ENCODE assay signal across 17 cellular contexts in genomic region chr16:10850478-10850850, GRCh38. TPM values are rescaled to one million over a fixed set of nuclear protein-coding genes. Genes with fewer than 3 reads are reported as not detected.
DNase-seq lines count a peak whose midpoint lies in the region; ATAC-seq and TF ChIP-seq lines count a peak whose summit lies in the region.
"Had no signal": no experiment of that assay in that cellular context is flagged by ENCODE, and none has a peak within 500 bp of the region (broad histone marks: within the 10 kb centered on the region; RNA-seq: fewer than 3 reads in every experiment).

No MANE protein-coding gene starts in this region.

- no peaks in the 10 kb centered on the region for H3K27me3 ChIP-seq in PC-9 (ENCODE audit: insufficient read depth, low read depth)
- H3K27me3 ChIP-seq in Peyer's patch: no peaks in the 10 kb centered on the region

- peaks cover 13% of the 10 kb centered on the region for H3K4me1 ChIP-seq in PC-9 (replicated peaks; ENCODE audit: insufficient read depth)
- H3K4me1 ChIP-seq in Peyer's patch: no peaks in the 10 kb centered on the region

- POLR2A ChIA-PET in PC-9 (lab: Charles Lee; ENCODE audit: unreplicated experiment): no interaction called here

- BruUV-seq in PC-9 (replicated peaks; lab: Mats Ljungman, UMichigan): no TSS peak

- H3K4me3 ChIP-seq in PC-9 (no peak overlapping the region), Peyer's patch (no peak overlapping the region)

- no peaks in the 10 kb centered on the region for H3K9me2 ChIP-seq in PC-9 (ENCODE audit: insufficient read depth)

- intact Hi-C loops in PC-9 (cut with micrococcal nuclease; ENCODE audit: unreplicated experiment): no loop called here

- no peaks in the 10 kb centered on the region for H3K79me2 ChIP-seq in PC-9 (ENCODE audit: low read depth)

- no peaks in the 10 kb centered on the region for H3K36me3 ChIP-seq in PC-9 (ENCODE audit: low read depth)
- H3K36me3 ChIP-seq in Peyer's patch: no peaks in the 10 kb centered on the region

- H3K4me2 ChIP-seq in PC-9: no peak overlapping the region

- ATAC-seq in GM21737 (IDR thresholded peaks at IDR 0.05; ENCODE audit: unreplicated experiment): no peak
- ATAC-seq: CD8-positive, alpha-beta T cell had no signal

- no peak for TF ChIP-seq POLR2A in Peyer's patch (IDR thresholded peaks at IDR 0.05)

- no peaks in the 10 kb centered on the region for H4K20me1 ChIP-seq in PC-9 (ENCODE audit: insufficient read depth)

- peak; percentile 2 for DNase-seq in activated effector memory CD4-positive, alpha-beta T cell treated with anti-CD3 and anti-CD28 coated beads, Interleukin-2, amount 50 U/mL, for 16 hours
- DNase-seq in activated effector memory CD4-positive, alpha-beta T cell treated with Interleukin-2 at 50 U/mL for 16 hours: no peak
- peak; percentile 25 to 33 for DNase-seq in NCI-H526 (lab: John Stamatoyannopoulos, UW)
- peak; percentile 12 for DNase-seq in mesenteric fat pad (ENCODE audit: low spot score)
- DNase-seq in PC-9: no peak
- DNase-seq in Peyer's patch: no peak
- DNase-seq: ACHN; CD8-positive, alpha-beta T cell; COR-L47; DMS153; DMS79 treated with DMSO at 0.1 percent for 48 hours; EL; GOT3; H9 had no signal

- no peak overlapping the region for H2AFZ ChIP-seq in PC-9

- no peak overlapping the region for H3K27ac ChIP-seq in PC-9
- H3K27ac ChIP-seq in Peyer's patch: no peak overlapping the region

- CTCF ChIA-PET in PC-9 (lab: Charles Lee): no interaction called here

- H3K9me3 ChIP-seq in PC-9 (ENCODE audit: insufficient read depth, low read depth) (peaks cover 4% of the 10 kb centered on the region; the same call in 1 of the 2 replicates), Peyer's patch (no peaks in the 10 kb centered on the region)

- no peaks in the 10 kb centered on the region for H3F3A ChIP-seq in PC-9 (ENCODE audit: insufficient read depth, low read depth)

- TF ChIP-seq CTCF in PC-9 (conservative IDR thresholded peaks at IDR 0.05) (no peak), Peyer's patch (IDR thresholded peaks at IDR 0.05) (no peak)

RNA-seq across cellular contexts. Expression of gene CIITA, which starts 26.5 kb away (rescaled TPM):
- total RNA-seq in mesenteric fat pad (10.0 TPM), PC-9 (2021) (1.2 and 1.7 TPM in 2 replicates), Peyer's patch (100 to 1,000 TPM in 1 of 4 donors, 10 to 100 TPM in 3; 27.7 to 107 (median 60.9) TPM)
- total RNA-seq: H9, HT-29 had no signal

RNA-seq across cellular contexts. Expression of gene TVP23A, which starts 31.9 kb away (rescaled TPM):
- total RNA-seq in mesenteric fat pad (0.45 TPM), PC-9 (2021) (not detected in 2 replicates), Peyer's patch (1 to 10 TPM in 2 of 4 donors, not detected in 2; 1.1 to 3.3 TPM)
- total RNA-seq: A172; CD8-positive, alpha-beta T cell; HT-29 had no signal

Comparison
In these comparisons a context has a peak if more than half of its experiments do, and no peak if none do; other contexts are left out.
1. DNase-seq: peak in activated effector memory CD4-positive, alpha-beta T cell treated with anti-CD3 and anti-CD28 coated beads, Interleukin-2, amount 50 U/mL, for 16 hours (single experiment), NCI-H526 (2 of 2) and mesenteric fat pad (single experiment); none in activated effector memory CD4-positive, alpha-beta T cell treated with Interleukin-2 at 50 U/mL for 16 hours (single experiment), PC-9 (0 of 2) and Peyer's patch (0 of 3).